26 cellular contexts compared by ENCODE assay signal in genomic region chr3:158368271-158368670, GRCh38.
DNase-seq lines count a peak whose midpoint lies in the region; ATAC-seq and TF ChIP-seq lines count a peak whose summit lies in the region.
"Had no signal": no experiment of that assay in that cellular context is flagged by ENCODE, and none has a peak within 500 bp of the region (broad histone marks: within the 10 kb centered on the region; RNA-seq: fewer than 3 reads in every experiment).

No MANE protein-coding gene starts in this region.

- no peak overlapping the region for H3K4me3 ChIP-seq in cardiac muscle cell
- no peak overlapping the region for H3K4me3 ChIP-seq in left ventricle myocardium inferior
- no peak overlapping the region for H3K4me3 ChIP-seq in esophagus squamous epithelium
- no peak overlapping the region for H3K4me3 ChIP-seq in upper lobe of right lung
- H3K4me3 ChIP-seq: dorsolateral prefrontal cortex, gastroesophageal sphincter, K562, testis, vagina had no signal

- ATAC-seq in HG02885 (IDR thresholded peaks at IDR 0.05; ENCODE audit: poor library complexity, unreplicated experiment) (no peak), upper lobe of right lung (no peak)
- ATAC-seq: gastroesophageal sphincter, K562 had no signal

- DNase-seq in cardiac muscle cell (ENCODE audit: low read depth in 1 of 2, low spot score in 1 of 2) (no peak), left ventricle myocardium inferior (no peak), NCI-H2227 (lab: John Stamatoyannopoulos, UW; ENCODE audit: unreplicated experiment) (peak; percentile 40), SHP77 (lab: John Stamatoyannopoulos, UW) (peak; percentile 31 to 39), NCI-H226 (no peak), esophagus squamous epithelium (lab: John Stamatoyannopoulos, UW) (no peak), upper lobe of right lung (no peak)
- DNase-seq: activated CD4-positive, alpha-beta T cell treated with anti-CD3 and anti-CD28 coated beads, Interleukin-2, amount 50 U/mL, for 1 hour; activated naive CD4-positive, alpha-beta T cell treated with anti-CD3 and anti-CD28 coated beads for 36 hours; activated T-cell treated with anti-CD3 and anti-CD28 coated beads, Interleukin-2, amount 50 U/mL, for 48 hours; CD4-positive, alpha-beta memory T cell; dorsolateral prefrontal cortex; hypothalamus; immature natural killer cell; mesendoderm; MM.1S; NCI-H1436 treated with DMSO at 0.1 percent for 48 hours; stimulated activated CD4-positive, alpha-beta T cell treated with anti-CD3 and anti-CD28 coated beads, Interleukin-15, amount 100 ng/mL, for 24 hours; stimulated activated naive CD4-positive, alpha-beta T cell treated with Interleukin-2 at 50 U/mL for 16 hours; T-helper 9 cell; testis had no signal

- H3K9me3 ChIP-seq in cardiac muscle cell (ENCODE audit: low read depth) (no peaks in the 10 kb centered on the region), left ventricle myocardium inferior (replicated peaks) (peaks cover 24% of the 10 kb centered on the region), esophagus squamous epithelium (no peaks in the 10 kb centered on the region), upper lobe of right lung (no peaks in the 10 kb centered on the region)
- H3K9me3 ChIP-seq: neutrophil, testis, vagina had no signal

- H3K27ac ChIP-seq in cardiac muscle cell (peak overlapping the region; percentile 52), left ventricle myocardium inferior (replicated peaks) (no peak overlapping the region), esophagus squamous epithelium (no peak overlapping the region), upper lobe of right lung (no peak overlapping the region)
- H3K27ac ChIP-seq: dorsolateral prefrontal cortex, gastroesophageal sphincter, neutrophil, testis, vagina had no signal

- H3K27me3 ChIP-seq in cardiac muscle cell (no peaks in the 10 kb centered on the region), left ventricle myocardium inferior (ENCODE audit: low read depth) (no peaks in the 10 kb centered on the region), esophagus squamous epithelium (no peaks in the 10 kb centered on the region), upper lobe of right lung (no peaks in the 10 kb centered on the region)
- H3K27me3 ChIP-seq: dorsolateral prefrontal cortex, gastroesophageal sphincter, neutrophil, testis, vagina had no signal

- 80% methylated on average over 2 of the region's 2 CpGs; no CpG with 5 or more reads in 1 of the 2 donors for WGBS in esophagus squamous epithelium, 2 donors

- intact Hi-C loops in left ventricle myocardium inferior (cut with micrococcal nuclease), result no loop called here
- intact Hi-C loops in esophagus squamous epithelium (cut with DNase I), result no loop called here
- intact Hi-C loops in upper lobe of right lung (cut with DNase I), result no loop called here

- no peak for TF ChIP-seq POLR2A in esophagus squamous epithelium (IDR thresholded peaks at IDR 0.05)

- peaks cover 15% of the 10 kb centered on the region for H3K4me1 ChIP-seq in cardiac muscle cell (ENCODE audit: low read depth)
- no peaks in the 10 kb centered on the region for H3K4me1 ChIP-seq in left ventricle myocardium inferior
- H3K4me1 ChIP-seq in esophagus squamous epithelium, result no peaks in the 10 kb centered on the region
- H3K4me1 ChIP-seq in upper lobe of right lung, result no peaks in the 10 kb centered on the region
- H3K4me1 ChIP-seq: gastroesophageal sphincter, testis, vagina had no signal

- TF ChIP-seq CTCF in cardiac muscle cell (IDR thresholded peaks at IDR 0.05; ENCODE audit: low read depth, low read length) (no peak), left ventricle myocardium inferior (IDR thresholded peaks at IDR 0.05; ENCODE audit: borderline replicate concordance) (no peak), esophagus squamous epithelium (IDR thresholded peaks at IDR 0.05) (no peak), upper lobe of right lung (IDR thresholded peaks at IDR 0.05) (no peak)

- H3K36me3 ChIP-seq in cardiac muscle cell (no peaks in the 10 kb centered on the region), left ventricle myocardium inferior (no peaks in the 10 kb centered on the region), esophagus squamous epithelium (no peaks in the 10 kb centered on the region), upper lobe of right lung (no peaks in the 10 kb centered on the region)
- H3K36me3 ChIP-seq: gastroesophageal sphincter, neutrophil, vagina had no signal

Comparison
In these comparisons a context has a peak if more than half of its experiments do, and no peak if none do; other contexts are left out.
1. DNase-seq: peak in NCI-H2227 (single experiment) and SHP77 (2 of 2); none in cardiac muscle cell (0 of 2), left ventricle myocardium inferior (single experiment), NCI-H226 (single experiment), esophagus squamous epithelium (single experiment) and upper lobe of right lung (single experiment).